In genomic region chr10:128520191-128520815, GRCh38 we compare ENCODE assay signal across 18 cellular contexts.
"Had no signal": no experiment of that assay in that cellular context is flagged by ENCODE, and none has a peak within 500 bp of the region (broad histone marks: within the 10 kb centered on the region; RNA-seq: fewer than 3 reads in every experiment).

No MANE protein-coding gene starts in this region.

- ATAC-seq: HepG2 had no signal

- DNase-seq: IMR-90, Karpas-422, KG1, NCI-H1092, NCI-H1105 treated with DMSO at 0.1 percent for 48 hours, NCI-H1417 treated with DMSO at 0.1 percent for 48 hours, NCI-H146, NCI-H1694 treated with DMSO at 0.1 percent for 48 hours, NCI-H1930, NCI-H2081, NCI-H2107, NCI-H2227 treated with DMSO at 0.1 percent for 48 hours, NCI-H524 treated with DMSO at 0.1 percent for 48 hours, NCI-H69, NCI-H774, Right ventricle myocardium superior, SIG-M5 had no signal
